Comparison of ENCODE assay signal across 19 cellular contexts in genomic region chr1:153360190-153360589, GRCh38. TPM values are rescaled to one million over a fixed set of nuclear protein-coding genes. Genes with fewer than 3 reads are reported as not detected.
"Had no signal": no experiment of that assay in that cellular context is flagged by ENCODE, and none has a peak within 500 bp of the region (broad histone marks: within the 10 kb centered on the region; RNA-seq: fewer than 3 reads in every experiment).

No MANE protein-coding gene starts in this region.

- H3K36me3 ChIP-seq: brain microvascular endothelial cell, ovary, thoracic aorta had no signal

- H3K79me2 ChIP-seq: hepatocyte had no signal

- H3K4me2 ChIP-seq: hepatocyte had no signal

- H3K4me1 Mint-ChIP-seq: neural crest cell had no signal

- H3K27ac Mint-ChIP-seq: activated naive CD8-positive, alpha-beta T cell treated with anti-CD3 and anti-CD28 coated beads, Interleukin-2, amount 10 ng/mL, durations not matched to agents 7 days and 5 days; activated T-helper 1 cell treated with anti-CD3 and anti-CD28 coated beads, Interleukin-12 subunit alpha, Interleukin-12 subunit beta, Interleukin-2, Interleukin-4 antibody, amounts not matched to agents 30 ng/mL and 10 ng/mL and 1 ng/mL, durations not matched to agents 14 hours and 24 hours and 36 hours; stimulated activated effector memory CD8-positive, alpha-beta T cell treated with anti-CD3 and anti-CD28 coated beads, Interleukin-12 subunit alpha, Interleukin-12 subunit beta, amount 100 ng/mL, for 72 hours had no signal

- H2AFZ ChIP-seq: hepatocyte had no signal

- H3K27ac ChIP-seq: brain microvascular endothelial cell, hepatocyte, ovary, thoracic aorta had no signal

- H3K4me3 ChIP-seq: hepatocyte, lung, ovary, thoracic aorta had no signal

- ATAC-seq: effector memory CD8-positive, alpha-beta T cell; sciatic nerve; stimulated activated effector memory CD8-positive, alpha-beta T cell treated with anti-CD3 and anti-CD28 coated beads, Interleukin-12 subunit alpha, Interleukin-12 subunit beta, amount 100 ng/mL, for 72 hours had no signal

- DNase-seq: activated CD4-positive, CD25-positive, alpha-beta regulatory T cell treated with anti-CD3 and anti-CD28 coated beads, Interleukin-2, amount 50 U/mL, for 72 hours; activated naive CD8-positive, alpha-beta T cell treated with anti-CD3 and anti-CD28 coated beads, Interleukin-2, amount 10 ng/mL, durations not matched to agents 7 days and 5 days; brain microvascular endothelial cell; dermis blood vessel endothelial cell; effector memory CD8-positive, alpha-beta T cell; midbrain; ovary; stimulated activated CD4-positive, alpha-beta T cell treated with anti-CD3 and anti-CD28 coated beads, Interleukin-2, amount 100 ng/mL, for 24 hours; T-helper 1 cell had no signal

- H3K9me3 ChIP-seq: ovary, thoracic aorta had no signal

- H3K27me3 ChIP-seq: ovary had no signal

- H3K9me3 Mint-ChIP-seq: activated naive CD8-positive, alpha-beta T cell treated with anti-CD3 and anti-CD28 coated beads, Interleukin-2, amount 10 ng/mL, durations not matched to agents 7 days and 5 days; activated T-helper 1 cell treated with anti-CD3 and anti-CD28 coated beads, Interleukin-12 subunit alpha, Interleukin-12 subunit beta, Interleukin-2, Interleukin-4 antibody, amounts not matched to agents 30 ng/mL and 10 ng/mL and 1 ng/mL, durations not matched to agents 14 hours and 24 hours and 36 hours; effector memory CD8-positive, alpha-beta T cell; neural crest cell; stimulated activated effector memory CD8-positive, alpha-beta T cell treated with anti-CD3 and anti-CD28 coated beads, Interleukin-12 subunit alpha, Interleukin-12 subunit beta, amount 100 ng/mL, for 72 hours had no signal

- H3K4me3 Mint-ChIP-seq: activated naive CD8-positive, alpha-beta T cell treated with anti-CD3 and anti-CD28 coated beads, Interleukin-2, amount 10 ng/mL, durations not matched to agents 7 days and 5 days; activated T-helper 1 cell treated with anti-CD3 and anti-CD28 coated beads, Interleukin-12 subunit alpha, Interleukin-12 subunit beta, Interleukin-2, Interleukin-4 antibody, amounts not matched to agents 30 ng/mL and 10 ng/mL and 1 ng/mL, durations not matched to agents 14 hours and 24 hours and 36 hours; effector memory CD8-positive, alpha-beta T cell; neural crest cell; stimulated activated effector memory CD8-positive, alpha-beta T cell treated with anti-CD3 and anti-CD28 coated beads, Interleukin-12 subunit alpha, Interleukin-12 subunit beta, amount 100 ng/mL, for 72 hours had no signal

- H3K36me3 Mint-ChIP-seq: activated naive CD8-positive, alpha-beta T cell treated with anti-CD3 and anti-CD28 coated beads, Interleukin-2, amount 10 ng/mL, durations not matched to agents 7 days and 5 days; stimulated activated effector memory CD8-positive, alpha-beta T cell treated with anti-CD3 and anti-CD28 coated beads, Interleukin-12 subunit alpha, Interleukin-12 subunit beta, amount 100 ng/mL, for 72 hours had no signal

RNA-seq across cellular contexts. Expression of gene S100A9, which starts 2.5 kb away (rescaled TPM):
- total RNA-seq: activated CD8-positive, alpha-beta memory T cell treated with anti-CD3 and anti-CD28 coated beads for 36 hours; activated T-helper 1 cell treated with anti-CD3 and anti-CD28 coated beads, Interleukin-12 subunit alpha, Interleukin-12 subunit beta, Interleukin-2, Interleukin-4 antibody, amounts not matched to agents 30 ng/mL and 10 ng/mL and 1 ng/mL, durations not matched to agents 14 hours and 24 hours and 36 hours; neural crest cell had no signal

RNA-seq across cellular contexts. Expression of gene PGLYRP4, which starts 11.5 kb away (rescaled TPM):
- total RNA-seq: activated CD8-positive, alpha-beta memory T cell treated with anti-CD3 and anti-CD28 coated beads for 36 hours; activated naive CD8-positive, alpha-beta T cell treated with anti-CD3 and anti-CD28 coated beads, Interleukin-2, amount 10 ng/mL, durations not matched to agents 7 days and 5 days; activated T-helper 1 cell treated with anti-CD3 and anti-CD28 coated beads, Interleukin-12 subunit alpha, Interleukin-12 subunit beta, Interleukin-2, Interleukin-4 antibody, amounts not matched to agents 30 ng/mL and 10 ng/mL and 1 ng/mL, durations not matched to agents 14 hours and 24 hours and 36 hours; dermis blood vessel endothelial cell; epithelial cell of proximal tubule; hepatocyte; neural crest cell; ovary; pulmonary artery endothelial cell; sciatic nerve; thoracic aorta had no signal
- polyA plus RNA-seq: hepatocyte, ovary had no signal

RNA-seq across cellular contexts. Expression of gene S100A12, which starts 15.2 kb away (rescaled TPM):
- total RNA-seq: activated CD8-positive, alpha-beta memory T cell treated with anti-CD3 and anti-CD28 coated beads for 36 hours; activated naive CD8-positive, alpha-beta T cell treated with anti-CD3 and anti-CD28 coated beads, Interleukin-2, amount 10 ng/mL, durations not matched to agents 7 days and 5 days; activated T-helper 1 cell treated with anti-CD3 and anti-CD28 coated beads, Interleukin-12 subunit alpha, Interleukin-12 subunit beta, Interleukin-2, Interleukin-4 antibody, amounts not matched to agents 30 ng/mL and 10 ng/mL and 1 ng/mL, durations not matched to agents 14 hours and 24 hours and 36 hours; dermis blood vessel endothelial cell; epithelial cell of proximal tubule; hepatocyte; neural crest cell; pulmonary artery endothelial cell had no signal
- polyA plus RNA-seq: hepatocyte had no signal

RNA-seq across cellular contexts. Expression of gene S100A8, which starts 30.7 kb away (rescaled TPM):
- total RNA-seq: activated CD8-positive, alpha-beta memory T cell treated with anti-CD3 and anti-CD28 coated beads for 36 hours; activated T-helper 1 cell treated with anti-CD3 and anti-CD28 coated beads, Interleukin-12 subunit alpha, Interleukin-12 subunit beta, Interleukin-2, Interleukin-4 antibody, amounts not matched to agents 30 ng/mL and 10 ng/mL and 1 ng/mL, durations not matched to agents 14 hours and 24 hours and 36 hours; dermis blood vessel endothelial cell; epithelial cell of proximal tubule; neural crest cell; pulmonary artery endothelial cell had no signal

RNA-seq across cellular contexts. Expression of gene PGLYRP3, which starts 47.4 kb away (rescaled TPM):
- total RNA-seq: activated CD8-positive, alpha-beta memory T cell treated with anti-CD3 and anti-CD28 coated beads for 36 hours; activated naive CD8-positive, alpha-beta T cell treated with anti-CD3 and anti-CD28 coated beads, Interleukin-2, amount 10 ng/mL, durations not matched to agents 7 days and 5 days; activated T-helper 1 cell treated with anti-CD3 and anti-CD28 coated beads, Interleukin-12 subunit alpha, Interleukin-12 subunit beta, Interleukin-2, Interleukin-4 antibody, amounts not matched to agents 30 ng/mL and 10 ng/mL and 1 ng/mL, durations not matched to agents 14 hours and 24 hours and 36 hours; dermis blood vessel endothelial cell; epithelial cell of proximal tubule; hepatocyte; lung; neural crest cell; ovary; pulmonary artery endothelial cell; sciatic nerve; thoracic aorta had no signal
- polyA plus RNA-seq: hepatocyte, lung, ovary had no signal
